8 cellular contexts compared by ENCODE assay signal in genomic region chr12:109462868-109463692, GRCh38. TPM values are rescaled to one million over a fixed set of nuclear protein-coding genes. Genes with fewer than 3 reads are reported as not detected.
DNase-seq lines count a peak whose midpoint lies in the region; ATAC-seq and TF ChIP-seq lines count a peak whose summit lies in the region.

No MANE protein-coding gene starts in this region.

- TF ChIP-seq CTCF in AG04449 (IDR thresholded peaks at IDR 0.05; ENCODE audit: insufficient read depth, low read length, missing control alignments) (no peak), progenitor cell of endocrine pancreas (IDR thresholded peaks at IDR 0.05; ENCODE audit: unreplicated experiment) (no peak)

- H3K36me3 Mint-ChIP-seq in activated naive CD8-positive, alpha-beta T cell treated with anti-CD3 and anti-CD28 coated beads, Interleukin-2, amount 10 ng/mL, durations not matched to agents 7 days and 5 days = peaks cover 4% of the 10 kb centered on the region
- H3K36me3 Mint-ChIP-seq in progenitor cell of endocrine pancreas (ENCODE audit: insufficient read depth) = no peaks in the 10 kb centered on the region

- peak overlapping the region; percentile 40 for H3K4me3 ChIP-seq in AG04449 (ENCODE audit: low read depth, low read length)
- H3K4me3 ChIP-seq in HUES6 (ENCODE audit: low read depth, low read length) = peak overlapping the region; percentile 15; the same call in 1 of the 2 replicates

- DNase-seq in AG04449 (ENCODE audit: low read depth, low spot score) (peak; percentile 97), cardiac septum (ENCODE audit: low spot score) (peak; percentile 90), progenitor cell of endocrine pancreas (ENCODE audit: low spot score, unreplicated experiment) (no peak), NCI-H82 (lab: John Stamatoyannopoulos, UW) (no peak), NCI-H510A treated with DMSO at 0.1 percent for 48 hours (lab: John Stamatoyannopoulos, UW) (no peak)
- no peak for DNase-seq in activated naive CD8-positive, alpha-beta T cell treated with anti-CD3 and anti-CD28 coated beads, Interleukin-2, amount 10 ng/mL, durations not matched to agents 7 days and 5 days

- no peaks in the 10 kb centered on the region for H3K9me3 ChIP-seq in HUES6 (ENCODE audit: control insufficient read depth, insufficient read depth, low read depth, low read length)

- peaks cover 94% of the 10 kb centered on the region for H3K4me1 ChIP-seq in HUES6 (ENCODE audit: control insufficient read depth, insufficient read depth, low read length)

- H3K27me3 Mint-ChIP-seq in activated naive CD8-positive, alpha-beta T cell treated with anti-CD3 and anti-CD28 coated beads, Interleukin-2, amount 10 ng/mL, durations not matched to agents 7 days and 5 days = no peaks in the 10 kb centered on the region
- H3K27me3 Mint-ChIP-seq in progenitor cell of endocrine pancreas = no peaks in the 10 kb centered on the region

- H3K9me3 Mint-ChIP-seq in activated naive CD8-positive, alpha-beta T cell treated with anti-CD3 and anti-CD28 coated beads, Interleukin-2, amount 10 ng/mL, durations not matched to agents 7 days and 5 days = no peaks in the 10 kb centered on the region
- H3K9me3 Mint-ChIP-seq in progenitor cell of endocrine pancreas (ENCODE audit: low read depth) = no peaks in the 10 kb centered on the region

- peak overlapping the region; percentile 83 for H3K27ac Mint-ChIP-seq in activated naive CD8-positive, alpha-beta T cell treated with anti-CD3 and anti-CD28 coated beads, Interleukin-2, amount 10 ng/mL, durations not matched to agents 7 days and 5 days
- H3K27ac Mint-ChIP-seq in progenitor cell of endocrine pancreas = peak overlapping the region; percentile 34

- peak overlapping the region; percentile 77 for H3K9ac ChIP-seq in HUES6 (ENCODE audit: low read length)

- POLR2A ChIA-PET in AG04449 (lab: Yijun Ruan, JAX) = interaction anchor here (0.6 to 4.0 kb wide), 10 partner anchors 9 to 732 kb away, joined by 3 to 32 read pairs (median 8); partner anchors contain the start of genes KCTD10 and UBE3B
- POLR2A ChIA-PET in activated naive CD8-positive, alpha-beta T cell treated with anti-CD3 and anti-CD28 coated beads, Interleukin-2, amount 10 ng/mL, durations not matched to agents 7 days and 5 days (lab: Charles Lee) = interaction anchor here (1.0 to 2.1 kb wide), 2 partner anchors 14 to 30 kb away, joined by 3 to 12 read pairs; partner anchors contain the start of genes KCTD10 and UBE3B

- ATAC-seq in activated naive CD8-positive, alpha-beta T cell treated with anti-CD3 and anti-CD28 coated beads, Interleukin-2, amount 10 ng/mL, durations not matched to agents 7 days and 5 days (ENCODE audit: low read depth) = peak; percentile 75
- ATAC-seq in GM19324 (IDR thresholded peaks at IDR 0.05; ENCODE audit: low FRiP score, unreplicated experiment) = no peak

- no peaks in the 10 kb centered on the region for H3K27me3 ChIP-seq in HUES6 (ENCODE audit: control insufficient read depth, insufficient read depth, low read length)

- peak overlapping the region; percentile 65 for H3K4me3 Mint-ChIP-seq in activated naive CD8-positive, alpha-beta T cell treated with anti-CD3 and anti-CD28 coated beads, Interleukin-2, amount 10 ng/mL, durations not matched to agents 7 days and 5 days
- H3K4me3 Mint-ChIP-seq in progenitor cell of endocrine pancreas (ENCODE audit: low read depth) = no peak overlapping the region

- H3K36me3 ChIP-seq in HUES6 (ENCODE audit: control insufficient read depth, insufficient read depth, low read length) = peaks cover 43% of the 10 kb centered on the region

- CTCF ChIA-PET in AG04449 (lab: Yijun Ruan, JAX) = interaction anchor here (0.5 to 3.2 kb wide), 10 partner anchors 9 to 149 kb away, joined by 3 to 16 read pairs (median 4); partner anchors contain the start of genes KCTD10 and UBE3B

- peaks cover 37% of the 10 kb centered on the region for H3K4me1 Mint-ChIP-seq in activated naive CD8-positive, alpha-beta T cell treated with anti-CD3 and anti-CD28 coated beads, Interleukin-2, amount 10 ng/mL, durations not matched to agents 7 days and 5 days
- H3K4me1 Mint-ChIP-seq in progenitor cell of endocrine pancreas (ENCODE audit: low read depth) = peaks cover 10% of the 10 kb centered on the region

- peak overlapping the region; percentile 94 for H3K27ac ChIP-seq in HUES6 (ENCODE audit: low read depth, low read length)

- intact Hi-C loops in cardiac septum (cut with DNase I) = no loop called here

RNA-seq across cellular contexts. Expression of gene KCTD10, which starts 14.0 kb away (rescaled TPM):
- 10 to 100 TPM; 34.8 to 39.8 TPM for total RNA-seq in activated naive CD8-positive, alpha-beta T cell treated with anti-CD3 and anti-CD28 coated beads, Interleukin-2, amount 10 ng/mL, durations not matched to agents 7 days and 5 days
- 42.3 TPM for total RNA-seq in cardiac septum
- 47.7 and 51.1 TPM in 2 replicates for total RNA-seq in progenitor cell of endocrine pancreas

RNA-seq across cellular contexts. Expression of gene UBE3B, which starts 14.4 kb away (rescaled TPM):
- total RNA-seq in activated naive CD8-positive, alpha-beta T cell treated with anti-CD3 and anti-CD28 coated beads, Interleukin-2, amount 10 ng/mL, durations not matched to agents 7 days and 5 days = 10 to 100 TPM; 40.0 to 41.7 TPM
- 47.1 TPM for total RNA-seq in cardiac septum
- total RNA-seq in progenitor cell of endocrine pancreas = 41.8 and 46.9 TPM in 2 replicates

Comparison
In these comparisons a context has a peak if more than half of its experiments do, and no peak if none do; other contexts are left out.
1. DNase-seq: peak in AG04449 (single experiment) and cardiac septum (single experiment); none in activated naive CD8-positive, alpha-beta T cell treated with anti-CD3 and anti-CD28 coated beads, Interleukin-2, amount 10 ng/mL, durations not matched to agents 7 days and 5 days (single experiment), progenitor cell of endocrine pancreas (single experiment), NCI-H82 (single experiment) and NCI-H510A treated with DMSO at 0.1 percent for 48 hours (single experiment).